ENCODE assay signal across 1 cellular context in genomic region chr20:48578397-48579098, GRCh38.
TF ChIP-seq lines count a peak whose summit lies in the region.

No MANE protein-coding gene starts in this region.

TF ChIP-seq in K562, 482 proteins besides CTCF, POLR2A, EP300 and RAD21 (continued from another document):
- TF ChIP-seq ZBTB11 (CRISPR knock-in tag; IDR thresholded peaks at IDR 0.05) (0 out of 6 replicates have a peak, but pooled peaks of 1 of the 3 experiments have one; percentile 37), GABPB1 (CRISPR knock-in tag; IDR thresholded peaks at IDR 0.05) (no peak), DEAF1 (CRISPR knock-in tag; IDR thresholded peaks at IDR 0.05) (no peak), MBD2 (IDR thresholded peaks at IDR 0.05; ENCODE audit: borderline replicate concordance, low read depth) (no peak), CTCFL (IDR thresholded peaks at IDR 0.05; ENCODE audit: borderline replicate concordance, insufficient read depth, low read depth, low read length, poor library complexity, severe bottlenecking) (peak; percentile 54), KDM4B (IDR thresholded peaks at IDR 0.05; ENCODE audit: borderline replicate concordance in 2 of 2, low read depth in 1 of 2) (no peak), ZNF384 (IDR thresholded peaks at IDR 0.05; ENCODE audit: low read depth, low read length) (no peak)
